ENCODE assay signal across 10 cellular contexts in the genomic region with DNA sequence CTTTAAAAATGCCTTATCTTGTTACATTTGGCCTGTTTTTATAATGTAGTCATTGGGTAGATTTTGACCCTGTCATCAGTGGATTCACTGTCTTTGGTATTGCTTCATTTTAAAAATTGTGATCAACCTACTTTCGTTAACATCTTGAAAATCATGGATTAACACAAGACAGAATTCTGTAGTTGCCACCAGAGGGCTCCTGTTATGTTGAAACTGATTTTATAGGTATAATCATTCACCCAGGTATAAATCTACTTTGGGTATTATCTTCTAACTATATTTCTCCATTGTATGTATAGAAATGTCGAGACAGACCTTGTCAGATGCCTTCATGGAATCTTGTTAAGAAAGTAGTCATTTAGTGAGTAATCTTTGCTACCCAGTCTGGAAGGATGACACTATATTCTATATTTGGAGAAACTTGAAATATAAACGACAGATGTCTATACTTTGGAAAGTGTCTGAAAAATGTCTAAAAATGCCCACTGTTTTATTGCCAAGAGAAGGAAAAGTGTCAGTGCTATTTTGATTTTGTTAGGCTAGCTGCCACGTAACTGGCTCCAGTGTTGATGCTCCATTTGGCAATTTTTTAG.
DNase-seq lines count a peak whose midpoint lies in the region; ATAC-seq, FAIRE-seq and TF ChIP-seq lines count a peak whose summit lies in the region.
"Had no signal": no experiment of that assay in that cellular context is flagged by ENCODE, and none has a peak within 500 bp of the region (broad histone marks: within the 10 kb centered on the region; RNA-seq: fewer than 3 reads in every experiment).

No MANE protein-coding gene starts in this region.

- no peaks in the 10 kb centered on the region for H3K36me3 ChIP-seq in MG63

- H3K9me3 ChIP-seq in A549 (no peaks in the 10 kb centered on the region), MG63 (no peaks in the 10 kb centered on the region)

- peak; percentile 33 to 36; a peak in 3 of 5 replicates for TF ChIP-seq RAD21 in A549 (conservative IDR thresholded peaks at IDR 0.05 in 1 of 2, IDR thresholded peaks at IDR 0.05 in 1 of 2)

- no peak overlapping the region for H3K27ac ChIP-seq in A549

- DNase-seq in A549 (ENCODE audit: low read depth in 1 of 2, low spot score in 1 of 2): peak in 1 of 2 experiments; percentile 19
- peak; percentile 8 for DNase-seq in SW480 (ENCODE audit: low spot score)
- DNase-seq in inferior parietal cortex (ENCODE audit: extremely low spot score): peak; percentile 28
- no peak for DNase-seq in T1000 (lab: John Stamatoyannopoulos, UW)
- DNase-seq in MG63: no peak
- no peak for DNase-seq in SW 1271 (lab: John Stamatoyannopoulos, UW)
- DNase-seq: naive B cell, NCI-H1092 treated with DMSO at 0.1 percent for 48 hours had no signal

- no peak for TF ChIP-seq EP300 in A549 (IDR thresholded peaks at IDR 0.05)

- H3K4me2 ChIP-seq in A549: no peak overlapping the region

- no peaks in the 10 kb centered on the region for H3K27me3 ChIP-seq in MG63

- POLR2A ChIA-PET in A549 (lab: Yijun Ruan, JAX): no interaction called here

- TF ChIP-seq POLR2A in A549 (IDR thresholded peaks at IDR 0.05; ENCODE audit: low read length): no peak

- CTCF ChIA-PET in A549 (lab: Yijun Ruan, JAX): no interaction called here

- peaks cover 22% of the 10 kb centered on the region for H3K4me1 ChIP-seq in A549

- no peak for FAIRE-seq in A549 (lab: Jason Lieb, UNC)

- no peak overlapping the region for H3K4me3 ChIP-seq in A549
- no peak overlapping the region for H3K4me3 ChIP-seq in MG63

- TF ChIP-seq CTCF in A549 (IDR thresholded peaks at IDR 0.05) (peak; percentile 49), GM12872 (IDR thresholded peaks at IDR 0.05; ENCODE audit: insufficient read depth, low read depth, low read length) (0 out of 3 replicates have a peak, but pooled peaks have one; percentile 19)

- ATAC-seq in A549 (no peak), esophagus mucosa (no peak)

- WGBS in A549 (ENCODE audit: missing lambda C conversion rate): 68% methylated on average over 4 of the region's 4 CpGs

TF ChIP-seq in A549, 52 proteins besides CTCF, POLR2A, EP300 and RAD21:
- TF ChIP-seq KDM1A (IDR thresholded peaks at IDR 0.05; ENCODE audit: low read depth) (no peak), MYC (IDR thresholded peaks at IDR 0.05; ENCODE audit: borderline replicate concordance, low read length) (no peak), ZNF302 (CRISPR knock-in tag; IDR thresholded peaks at IDR 0.05) (no peak), SMC3 (IDR thresholded peaks at IDR 0.05) (peak; percentile 58; the same call in 2 of the 3 replicates), HOXB13 (CRISPR knock-in tag; IDR thresholded peaks at IDR 0.05; ENCODE audit: low read depth) (no peak), PHF8 (IDR thresholded peaks at IDR 0.05; ENCODE audit: borderline replicate concordance, low read depth) (no peak), RCOR1 (IDR thresholded peaks at IDR 0.05; ENCODE audit: low read depth, low read length) (no peak)
TF ChIP-seq in A549: peak in this region for 1.

Comparison
In these comparisons a context has a peak if more than half of its experiments do, and no peak if none do; other contexts are left out.
1. DNase-seq: peak in SW480 (single experiment) and inferior parietal cortex (single experiment); none in T1000 (single experiment), MG63 (single experiment) and SW 1271 (0 of 2).